In the genomic region with DNA sequence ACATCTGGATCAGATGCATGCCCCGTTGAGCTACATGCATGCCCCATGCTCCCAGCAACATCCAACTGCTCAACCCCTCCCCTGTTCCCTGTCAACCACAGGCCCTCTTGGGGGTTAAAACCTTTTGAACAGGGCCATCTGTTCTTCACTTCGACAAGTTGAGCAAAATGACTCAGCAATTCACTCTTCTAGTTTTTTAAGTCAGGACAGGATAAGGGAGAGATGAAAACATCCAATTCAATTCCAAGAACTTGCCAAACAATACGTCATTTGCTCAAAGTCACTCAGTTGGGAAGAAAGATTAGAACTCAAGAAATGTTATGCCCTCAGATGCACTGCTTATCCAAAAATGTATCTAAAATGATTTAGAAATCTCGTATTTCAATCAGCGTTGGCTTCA, we compare ENCODE assay signal across 10 cellular contexts. TPM values are rescaled to one million over a fixed set of nuclear protein-coding genes. Genes with fewer than 3 reads are reported as not detected.
DNase-seq lines count a peak whose midpoint lies in the region; ATAC-seq and TF ChIP-seq lines count a peak whose summit lies in the region.
"Had no signal": no experiment of that assay in that cellular context is flagged by ENCODE, and none has a peak within 500 bp of the region (broad histone marks: within the 10 kb centered on the region; RNA-seq: fewer than 3 reads in every experiment).

No MANE protein-coding gene starts in this region.

- H3K4me3 Mint-ChIP-seq in nephron progenitor cell (no peak overlapping the region), MCF 10A (ENCODE audit: unreplicated experiment) (no peak overlapping the region)
- H3K4me3 Mint-ChIP-seq: activated T-helper 1 cell treated with anti-CD3 and anti-CD28 coated beads, Interleukin-12 subunit alpha, Interleukin-12 subunit beta, Interleukin-2, Interleukin-4 antibody, amounts not matched to agents 30 ng/mL and 10 ng/mL and 1 ng/mL, durations not matched to agents 14 hours and 24 hours and 36 hours had no signal

- CTCF ChIA-PET in MCF 10A (lab: Yijun Ruan, JAX) = no interaction called here

- BruUV-seq in MCF 10A (replicated peaks; lab: Mats Ljungman, UMichigan) = no TSS peak

- peak overlapping the region; percentile 59 for H3K9ac ChIP-seq in OCI-LY1 (ENCODE audit: low read length)

- no peak for TF ChIP-seq CTCF in GM13976 (IDR thresholded peaks at IDR 0.05; ENCODE audit: borderline replicate concordance, control extremely low read depth, extremely low read depth, insufficient read depth, missing control alignments)
- no peak for TF ChIP-seq CTCF in OCI-LY1 (IDR thresholded peaks at IDR 0.05; ENCODE audit: low read length)
- no peak for TF ChIP-seq CTCF in nephron progenitor cell (IDR thresholded peaks at IDR 0.05)
- TF ChIP-seq CTCF in MCF 10A (IDR thresholded peaks at IDR 0.05; ENCODE audit: unreplicated experiment) = no peak

- H3K4me3 ChIP-seq in OCI-LY1 (ENCODE audit: low read depth, low read length, poor library complexity, severe bottlenecking) = peak overlapping the region; percentile 7

- no peaks in the 10 kb centered on the region for H3K9me2 ChIP-seq in OCI-LY1 (ENCODE audit: low read depth, low read length)

- H3K27me3 Mint-ChIP-seq in nephron progenitor cell (ENCODE audit: low read depth, poor library complexity) (peaks cover 3% of the 10 kb centered on the region), MCF 10A (ENCODE audit: insufficient read depth, unreplicated experiment) (peaks cover 30% of the 10 kb centered on the region)

- no peaks in the 10 kb centered on the region for H3K79me2 ChIP-seq in OCI-LY1 (ENCODE audit: insufficient read depth, low read length)

- H3F3A ChIP-seq in OCI-LY1 (ENCODE audit: insufficient read depth, low read length) = peaks cover 18% of the 10 kb centered on the region

- peak overlapping the region; percentile 98 for H3K27ac ChIP-seq in OCI-LY1 (ENCODE audit: low read depth, low read length, poor library complexity, severe bottlenecking)

- no peaks in the 10 kb centered on the region for H3K36me3 ChIP-seq in OCI-LY1 (ENCODE audit: insufficient read depth, low read length)

- H3K9me3 ChIP-seq in OCI-LY1 (ENCODE audit: low read length) = no peaks in the 10 kb centered on the region

- POLR2A ChIA-PET in MCF 10A (lab: Yijun Ruan, JAX) = no interaction called here

- peaks cover 26% of the 10 kb centered on the region for H3K4me1 Mint-ChIP-seq in nephron progenitor cell
- no peaks in the 10 kb centered on the region for H3K4me1 Mint-ChIP-seq in MCF 10A (ENCODE audit: insufficient read depth, unreplicated experiment)

- in situ Hi-C loops in GM13976 (cut with MboI; ENCODE audit: low sequenced_read_pairs, unreplicated experiment) = no loop called here

- ATAC-seq in HG03354 (IDR thresholded peaks at IDR 0.05; ENCODE audit: poor library complexity, severe bottlenecking, unreplicated experiment) = peak; percentile 43
- no peak for ATAC-seq in left ventricle myocardium superior

- no peak overlapping the region for H2AFZ ChIP-seq in OCI-LY1 (ENCODE audit: low read length)

- peak overlapping the region; percentile 9 for H3K27ac Mint-ChIP-seq in nephron progenitor cell
- no peak overlapping the region for H3K27ac Mint-ChIP-seq in MCF 10A (ENCODE audit: low read depth, unreplicated experiment)
- H3K27ac Mint-ChIP-seq: activated T-helper 1 cell treated with anti-CD3 and anti-CD28 coated beads, Interleukin-12 subunit alpha, Interleukin-12 subunit beta, Interleukin-2, Interleukin-4 antibody, amounts not matched to agents 30 ng/mL and 10 ng/mL and 1 ng/mL, durations not matched to agents 14 hours and 24 hours and 36 hours had no signal

- H3K9me3 Mint-ChIP-seq in nephron progenitor cell (no peaks in the 10 kb centered on the region), MCF 10A (ENCODE audit: unreplicated experiment) (no peaks in the 10 kb centered on the region)
- H3K9me3 Mint-ChIP-seq: activated T-helper 1 cell treated with anti-CD3 and anti-CD28 coated beads, Interleukin-12 subunit alpha, Interleukin-12 subunit beta, Interleukin-2, Interleukin-4 antibody, amounts not matched to agents 30 ng/mL and 10 ng/mL and 1 ng/mL, durations not matched to agents 14 hours and 24 hours and 36 hours had no signal

- peak; percentile 22 for DNase-seq in GM13976 (ENCODE audit: low spot score)
- no peak for DNase-seq in nephron progenitor cell
- DNase-seq in MCF 10A (ENCODE audit: unreplicated experiment) = no peak
- DNase-seq in activated naive CD4-positive, alpha-beta T cell treated with Interleukin-2 at 50 U/mL for 16 hours = no peak
- DNase-seq in left ventricle myocardium superior = no peak
- DNase-seq: Calu3; effector CD4-positive, alpha-beta T cell had no signal

- H3K36me3 Mint-ChIP-seq in nephron progenitor cell (ENCODE audit: low read depth) (no peaks in the 10 kb centered on the region), MCF 10A (ENCODE audit: insufficient read depth, unreplicated experiment) (no peaks in the 10 kb centered on the region)

- peak overlapping the region; percentile 48 for H3K4me2 ChIP-seq in OCI-LY1 (ENCODE audit: low read length)

- peaks cover 94% of the 10 kb centered on the region for H3K4me1 ChIP-seq in OCI-LY1 (ENCODE audit: insufficient read depth, low read length, severe bottlenecking)

- intact Hi-C loops in MCF 10A (cut with micrococcal nuclease) = no loop called here
- intact Hi-C loops in left ventricle myocardium superior (cut with micrococcal nuclease) = no loop called here

- H3K27me3 ChIP-seq in OCI-LY1 (ENCODE audit: insufficient read depth, low read length) = no peaks in the 10 kb centered on the region

- no peaks in the 10 kb centered on the region for H4K20me1 ChIP-seq in OCI-LY1 (ENCODE audit: insufficient read depth, low read length)

RNA-seq across cellular contexts. Expression of gene MTF2, which starts 46.1 kb away (rescaled TPM):
- 17.0 and 20.0 TPM in 2 replicates for total RNA-seq in MCF 10A (2022)
- 8.7 TPM for total RNA-seq in left ventricle myocardium superior
